1 cellular context compared by ENCODE assay signal in genomic region chr18:48161201-48161910, GRCh38.
TF ChIP-seq lines count a peak whose summit lies in the region.

No MANE protein-coding gene starts in this region.

TF ChIP-seq in IMR-90, 13 proteins besides CTCF, POLR2A, EP300 and RAD21 (continued from another document):
- TF ChIP-seq USF2 (IDR thresholded peaks at IDR 0.05; ENCODE audit: low read depth, low read length) (no peak), FOS (IDR thresholded peaks at IDR 0.05; ENCODE audit: low read depth, low read length) (no peak), SMC3 (IDR thresholded peaks at IDR 0.05; ENCODE audit: low read depth, low read length) (no peak)
